29 cellular contexts compared by ENCODE assay signal in the genomic region with DNA sequence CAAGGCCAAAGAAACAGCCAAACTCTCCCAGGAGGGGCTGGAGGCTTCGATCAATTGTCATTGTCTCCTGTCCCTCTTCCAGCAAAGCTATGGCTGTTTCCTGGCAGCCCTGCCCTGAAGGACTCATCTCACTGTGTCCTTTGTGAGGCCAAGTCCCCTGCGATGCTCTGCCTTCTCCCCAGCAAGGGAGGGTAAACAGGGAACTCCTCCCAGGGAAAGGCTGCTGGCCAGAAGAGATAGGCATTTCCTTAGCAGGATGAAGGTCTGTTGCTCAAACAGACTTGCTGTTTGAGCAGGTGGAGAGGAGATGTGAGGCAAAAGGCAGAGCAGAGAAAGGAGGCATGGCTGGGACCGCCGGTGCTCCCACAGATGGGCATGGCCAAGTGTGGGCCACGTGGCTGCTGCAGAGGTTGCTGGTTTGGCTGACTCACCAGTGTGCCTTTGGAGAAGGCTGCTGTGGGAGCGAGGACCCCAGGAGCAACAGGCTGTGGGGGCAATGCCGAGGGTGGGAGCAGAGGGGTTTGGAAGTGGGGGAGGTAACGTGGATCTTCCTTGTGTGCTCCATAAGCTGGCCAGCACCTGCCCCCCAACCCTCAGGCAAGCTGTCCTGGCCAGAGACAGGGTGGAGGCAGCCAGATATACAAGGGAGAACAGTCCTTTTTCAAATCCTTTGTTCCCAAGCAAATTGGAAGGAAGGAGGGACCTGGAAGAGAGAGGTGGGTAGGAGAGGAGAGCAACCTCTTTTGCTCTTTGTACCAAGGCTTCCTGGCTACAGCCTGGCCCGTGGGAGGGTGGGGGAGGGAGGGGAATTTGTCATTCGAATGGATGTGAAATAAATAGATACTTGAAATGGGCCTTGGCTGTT.
DNase-seq lines count a peak whose midpoint lies in the region; ATAC-seq, FAIRE-seq and TF ChIP-seq lines count a peak whose summit lies in the region.
"Had no signal": no experiment of that assay in that cellular context is flagged by ENCODE, and none has a peak within 500 bp of the region (broad histone marks: within the 10 kb centered on the region; RNA-seq: fewer than 3 reads in every experiment).

No MANE protein-coding gene starts in this region.

- H3K79me1 ChIP-seq in mesenchymal stem cell (replicated peaks; ENCODE audit: low read length, poor library complexity, severe bottlenecking), result no peaks in the 10 kb centered on the region

- no TSS peak for BruUV-seq in mammary epithelial cell (replicated peaks; lab: Mats Ljungman, UMichigan)

- no peak overlapping the region for H3K27ac ChIP-seq in right cardiac atrium (ENCODE audit: low read length)
- H3K27ac ChIP-seq in mammary epithelial cell (ENCODE audit: insufficient read depth, low read depth, low read length), result no peak overlapping the region
- no peak overlapping the region for H3K27ac ChIP-seq in mesenchymal stem cell (ENCODE audit: low read length, poor library complexity, severe bottlenecking)
- H3K27ac ChIP-seq in WERI-Rb-1, result no peak overlapping the region
- H3K27ac ChIP-seq: heart right ventricle, ovary, right atrium auricular region, SK-N-MC had no signal

- H3K27me3 ChIP-seq in right cardiac atrium (ENCODE audit: control insufficient read depth, insufficient read depth) (no peaks in the 10 kb centered on the region), mammary epithelial cell (ENCODE audit: insufficient read depth, low read length) (no peaks in the 10 kb centered on the region), mesenchymal stem cell (ENCODE audit: control insufficient read depth in 1 of 2, insufficient read depth in 1 of 2, low read length in 2 of 2) (peaks cover 0 to 3% of the 10 kb centered on the region in 2 experiments), WERI-Rb-1 (ENCODE audit: insufficient read depth, low read depth, severe bottlenecking) (peaks cover 97% of the 10 kb centered on the region)
- H3K27me3 ChIP-seq: BE2C, heart right ventricle, MG63, ovary, right atrium auricular region had no signal

- H4K8ac ChIP-seq in mesenchymal stem cell (ENCODE audit: low read length), result no peak overlapping the region

- H2BK120ac ChIP-seq in mesenchymal stem cell (ENCODE audit: low read depth, low read length), result no peak overlapping the region

- DNase-seq in right cardiac atrium (no peak), left ventricle myocardium superior (no peak), mammary epithelial cell (no peak), mesenchymal stem cell (no peak), urothelium cell line (ENCODE audit: low spot score) (no peak), GM13977 (ENCODE audit: low spot score) (no peak), WERI-Rb-1 (no peak), SW 1271 (lab: John Stamatoyannopoulos, UW) (no peak)
- DNase-seq: activated CD4-positive, alpha-beta T cell treated with anti-CD3 and anti-CD28 coated beads, Interleukin-2, amount 50 U/mL, for 48 hours; activated CD4-positive, CD25-positive, alpha-beta regulatory T cell; activated CD8-positive, alpha-beta memory T cell treated with anti-CD3 and anti-CD28 coated beads, Interleukin-2, amount 50 U/mL, for 48 hours; BE2C; cerebellar nuclear complex; DMS53; foreskin fibroblast; heart right ventricle; left cardiac atrium; MG63; naive B cell; NCI-H2107; NCI-H524; ovary; stimulated activated naive CD8-positive, alpha-beta T cell treated with anti-CD3 and anti-CD28 coated beads, Interleukin-15, Interleukin-2, amounts not matched to agents 100 U/mL and 50 U/mL, for 24 hours had no signal

- H3K4me3 ChIP-seq in right cardiac atrium (ENCODE audit: low read length), result no peak overlapping the region
- no peak overlapping the region for H3K4me3 ChIP-seq in mammary epithelial cell (replicated peaks in 1 of 3; ENCODE audit: insufficient read depth in 1 of 3, low read depth in 2 of 3, low read length in 3 of 3)
- H3K4me3 ChIP-seq in mesenchymal stem cell (ENCODE audit: insufficient read depth in 1 of 2, low read depth in 1 of 2, low read length in 2 of 2), result no peak overlapping the region
- no peak overlapping the region for H3K4me3 ChIP-seq in WERI-Rb-1 (ENCODE audit: low read depth, low read length)
- H3K4me3 ChIP-seq: heart right ventricle, MG63, ovary, right atrium auricular region, SK-N-MC had no signal

- no peaks in the 10 kb centered on the region for H4K20me1 ChIP-seq in mammary epithelial cell (ENCODE audit: insufficient read depth, low read length)

- dilution Hi-C loops in mammary epithelial cell (cut with HindIII; ENCODE audit: low sequenced_read_pairs), result no loop called here

- no peak overlapping the region for H3K23ac ChIP-seq in mesenchymal stem cell (ENCODE audit: low read length in 2 of 2)

- H3K4me2 ChIP-seq in mammary epithelial cell (ENCODE audit: insufficient read depth, low read depth, low read length) (no peak overlapping the region), mesenchymal stem cell (ENCODE audit: low read length, poor library complexity, severe bottlenecking) (no peak overlapping the region)

- no peak overlapping the region for H3K4ac ChIP-seq in mesenchymal stem cell (ENCODE audit: low read depth in 1 of 2, low read length in 2 of 2)

- H3K9me3 ChIP-seq in right cardiac atrium (ENCODE audit: control insufficient read depth, low read length) (no peaks in the 10 kb centered on the region), mammary epithelial cell (replicated peaks; ENCODE audit: insufficient read depth, low read length) (no peaks in the 10 kb centered on the region), mesenchymal stem cell (ENCODE audit: control insufficient read depth, low read length) (peaks cover 4% of the 10 kb centered on the region), WERI-Rb-1 (ENCODE audit: severe bottlenecking) (peaks cover 5% of the 10 kb centered on the region)
- H3K9me3 ChIP-seq: BE2C, heart right ventricle, MG63, ovary, right atrium auricular region had no signal

- WGBS in right cardiac atrium, result 63% methylated on average over 10 of the region's 10 CpGs
- 32% methylated on average over 8 of the region's 10 CpGs for WGBS in mammary epithelial cell (ENCODE audit: low coverage, missing lambda C conversion rate)
- WGBS in mesenchymal stem cell, result 80% methylated on average over 10 of the region's 10 CpGs

- H2AK5ac ChIP-seq in mesenchymal stem cell (ENCODE audit: low read length, severe bottlenecking), result no peak overlapping the region

- intact Hi-C loops in right cardiac atrium (cut with DNase I), result no loop called here
- intact Hi-C loops in left ventricle myocardium superior (cut with micrococcal nuclease), result no loop called here
- intact Hi-C loops in mammary epithelial cell (cut with micrococcal nuclease), result no loop called here

- H3K4me1 ChIP-seq in right cardiac atrium (ENCODE audit: control insufficient read depth, insufficient read depth, low read length) (peaks cover 3% of the 10 kb centered on the region), mammary epithelial cell (ENCODE audit: insufficient read depth, low read length) (no peaks in the 10 kb centered on the region), mesenchymal stem cell (ENCODE audit: control insufficient read depth, insufficient read depth, low read depth, low read length) (no peaks in the 10 kb centered on the region)
- H3K4me1 ChIP-seq: BE2C had no signal

- FAIRE-seq in urothelium cell line (lab: Jason Lieb, UNC), result peak; percentile 86
- FAIRE-seq: astrocyte, GM12891 had no signal

- no peak overlapping the region for H2BK5ac ChIP-seq in mesenchymal stem cell (ENCODE audit: low read depth, low read length, poor library complexity, severe bottlenecking)

- H3K9ac ChIP-seq in mammary epithelial cell (ENCODE audit: insufficient read depth, low read length), result no peak overlapping the region
- no peak overlapping the region for H3K9ac ChIP-seq in mesenchymal stem cell (ENCODE audit: low read length)

- CTCF ChIA-PET in mammary epithelial cell (lab: Charles Lee; ENCODE audit: low non-redundant PET), result no interaction called here

- H3K14ac ChIP-seq in mesenchymal stem cell (ENCODE audit: low read length in 2 of 2), result no peak overlapping the region

- no peak overlapping the region for H3K18ac ChIP-seq in mesenchymal stem cell (ENCODE audit: low read depth in 1 of 2, low read length in 2 of 2)

- ATAC-seq in right cardiac atrium (peak; percentile 36 to 47), left ventricle myocardium superior (no peak)
- ATAC-seq: activated naive CD4-positive, alpha-beta T cell treated with anti-CD3 and anti-CD28 coated beads, Interleukin-2, amount 50 U/mL, for 72 hours; activated T-helper 17 cell treated with anti-CD3 and anti-CD28 coated beads, Interleukin-2, amount 50 U/mL, for 72 hours; heart right ventricle; left cardiac atrium; stimulated activated naive CD8-positive, alpha-beta T cell treated with anti-CD3 and anti-CD28 coated beads, Interleukin-15, Interleukin-2, amounts not matched to agents 100 U/mL and 50 U/mL, for 24 hours had no signal

- H2AFZ ChIP-seq in mammary epithelial cell (ENCODE audit: low read depth, low read length), result peak overlapping the region; percentile 22
- no peak overlapping the region for H2AFZ ChIP-seq in mesenchymal stem cell (ENCODE audit: low read depth, low read length)

- no peak for TF ChIP-seq CTCF in mammary epithelial cell (conservative IDR thresholded peaks at IDR 0.05 in 1 of 2, IDR thresholded peaks at IDR 0.05 in 1 of 2; ENCODE audit: extremely low read depth in 1 of 2, insufficient read depth in 1 of 2, low read depth in 1 of 2, low read length in 2 of 2)
- TF ChIP-seq CTCF in GM13977 (IDR thresholded peaks at IDR 0.05; ENCODE audit: extremely low read depth, insufficient read depth, missing control alignments), result no peak
- no peak for TF ChIP-seq CTCF in WERI-Rb-1 (IDR thresholded peaks at IDR 0.05; ENCODE audit: low read depth, low read length)

- H2BK15ac ChIP-seq in mesenchymal stem cell (ENCODE audit: low read depth, poor library complexity, severe bottlenecking), result no peak overlapping the region

- in situ Hi-C loops in mammary epithelial cell (cut with MboI; ENCODE audit: low sequenced_read_pairs in 2 of 2), result loop anchor here in 1 of 2 donors (10.0 kb wide), 1 partner anchor 445 kb away; no protein-coding TSS in a partner anchor
- in situ Hi-C loops in GM13977 (cut with MboI; ENCODE audit: low pct_unique_long_range_greater_than_20kb, low sequenced_read_pairs, unreplicated experiment), result no loop called here

- H2BK12ac ChIP-seq in mesenchymal stem cell (ENCODE audit: low read length in 2 of 2), result no peak overlapping the region

- no peaks in the 10 kb centered on the region for H3K36me3 ChIP-seq in mammary epithelial cell (ENCODE audit: insufficient read depth, low read length)
- no peaks in the 10 kb centered on the region for H3K36me3 ChIP-seq in mesenchymal stem cell (ENCODE audit: control insufficient read depth in 1 of 2, insufficient read depth in 2 of 2, low read depth in 1 of 2, low read length in 2 of 2)
- no peaks in the 10 kb centered on the region for H3K36me3 ChIP-seq in WERI-Rb-1
- H3K36me3 ChIP-seq: BE2C, heart right ventricle, MG63, ovary, right atrium auricular region had no signal

- no peaks in the 10 kb centered on the region for H3K79me2 ChIP-seq in mammary epithelial cell (ENCODE audit: insufficient read depth, low read length)

- H4K91ac ChIP-seq in mesenchymal stem cell (ENCODE audit: low read length), result peak overlapping the region; percentile 9
